In the genomic region with DNA sequence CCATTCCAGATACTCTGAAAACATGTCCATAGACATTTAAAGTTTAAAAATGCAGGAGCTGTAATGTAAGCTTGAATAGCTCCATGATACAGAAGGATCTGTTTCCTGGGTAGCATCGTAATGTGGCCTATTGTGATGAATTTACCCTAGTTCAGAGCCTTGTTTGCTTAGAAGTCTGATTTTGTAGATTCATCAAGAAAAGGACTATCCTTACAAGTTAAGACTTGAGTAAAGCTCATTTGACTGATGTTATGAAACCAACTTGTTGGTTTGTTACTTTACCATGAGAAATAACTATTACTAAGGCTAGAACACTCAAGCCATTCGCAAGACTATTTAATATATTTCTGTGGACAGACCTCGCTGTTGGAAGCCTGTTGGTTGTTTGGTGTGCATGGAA, we compare ENCODE assay signal across 27 cellular contexts.
"Had no signal": no experiment of that assay in that cellular context is flagged by ENCODE, and none has a peak within 500 bp of the region (broad histone marks: within the 10 kb centered on the region; RNA-seq: fewer than 3 reads in every experiment).

No MANE protein-coding gene starts in this region.

- H3K27ac ChIP-seq: left lung, lower lobe of right lung, pancreas, right atrium auricular region, right lobe of liver, tibial nerve, uterus had no signal

- H3K27ac Mint-ChIP-seq: immature natural killer cell; natural killer cell; nephron progenitor cell; stimulated activated memory B cell treated with anti-CD40 and anti-IgM and Interleukin-4, amounts not matched to agents 10 μg/mL and 1 μg/mL and 100 μg/mL, for 72 hours; stimulated activated naive CD8-positive, alpha-beta T cell treated with anti-CD3 and anti-CD28 coated beads, Interleukin-15, amount 100 ng/mL, for 72 hours; type B pancreatic cell had no signal

- H3K4me3 ChIP-seq: left lung, lower lobe of right lung, pancreas, right atrium auricular region, right lobe of liver, smooth muscle cell, tibial nerve, uterus had no signal

- H3K4me1 Mint-ChIP-seq: immature natural killer cell; natural killer cell; nephron progenitor cell; stimulated activated naive CD8-positive, alpha-beta T cell treated with anti-CD3 and anti-CD28 coated beads, Interleukin-15, amount 100 ng/mL, for 72 hours had no signal

- H3K27me3 Mint-ChIP-seq: stimulated activated memory B cell treated with anti-CD40 and anti-IgM and Interleukin-4, amounts not matched to agents 10 μg/mL and 1 μg/mL and 100 μg/mL, for 72 hours; stimulated activated naive CD8-positive, alpha-beta T cell treated with anti-CD3 and anti-CD28 coated beads, Interleukin-15, amount 100 ng/mL, for 72 hours; type B pancreatic cell had no signal

- H3K27me3 ChIP-seq: left lung, pancreas, right atrium auricular region, right lobe of liver, tibial nerve, uterus had no signal

- H3K9me3 ChIP-seq: left lung, lower lobe of right lung, pancreas, right atrium auricular region, right lobe of liver, tibial nerve, uterus had no signal

- H3K4me3 Mint-ChIP-seq: immature natural killer cell; natural killer cell; nephron progenitor cell; stimulated activated memory B cell treated with anti-CD40 and anti-IgM and Interleukin-4, amounts not matched to agents 10 μg/mL and 1 μg/mL and 100 μg/mL, for 72 hours; stimulated activated naive CD8-positive, alpha-beta T cell treated with anti-CD3 and anti-CD28 coated beads, Interleukin-15, amount 100 ng/mL, for 72 hours; type B pancreatic cell had no signal

- DNase-seq: hypothalamus; immature natural killer cell; kidney; left colon; left lung; lower lobe of right lung; mammary epithelial cell; mesenchymal stem cell; natural killer cell; nephron progenitor cell; pancreas; posterior cingulate gyrus; right lobe of liver; stimulated activated CD4-positive, alpha-beta T cell treated with anti-CD3 and anti-CD28 coated beads, Interleukin-1b, Interleukin-23, amount 100 ng/mL, for 48 hours; stimulated activated CD4-positive, alpha-beta T cell treated with anti-CD3 and anti-CD28 coated beads, Interleukin-2, amount 100 ng/mL, for 48 hours; stimulated activated CD4-positive, alpha-beta T cell treated with anti-CD3 and anti-CD28 coated beads, Interleukin-4, amount 100 ng/mL, for 4 hours; stimulated activated CD8-positive, alpha-beta memory T cell treated with anti-CD3 and anti-CD28 coated beads, Interleukin-4, amount 100 ng/mL, for 48 hours; stimulated activated naive CD4-positive, alpha-beta T cell treated with Interleukin-2 at 50 U/mL for 16 hours; stimulated activated naive CD8-positive, alpha-beta T cell treated with anti-CD3 and anti-CD28 coated beads, Interleukin-15, amount 100 ng/mL, for 72 hours; substantia nigra; uterus had no signal

- H3K36me3 ChIP-seq: uterus had no signal

- H3K36me3 Mint-ChIP-seq: natural killer cell had no signal

- FAIRE-seq: islet of Langerhans, kidney, pancreas had no signal

- ATAC-seq: left colon; left lung; lower lobe of right lung; natural killer cell; pancreas; right lobe of liver; stimulated activated memory B cell treated with anti-CD40 and anti-IgM and Interleukin-4, amounts not matched to agents 10 μg/mL and 1 μg/mL and 100 μg/mL, for 72 hours; stimulated activated naive CD8-positive, alpha-beta T cell treated with anti-CD3 and anti-CD28 coated beads, Interleukin-15, amount 100 ng/mL, for 72 hours had no signal

- H3K9me3 Mint-ChIP-seq: immature natural killer cell; natural killer cell; nephron progenitor cell; stimulated activated memory B cell treated with anti-CD40 and anti-IgM and Interleukin-4, amounts not matched to agents 10 μg/mL and 1 μg/mL and 100 μg/mL, for 72 hours; stimulated activated naive CD8-positive, alpha-beta T cell treated with anti-CD3 and anti-CD28 coated beads, Interleukin-15, amount 100 ng/mL, for 72 hours; type B pancreatic cell had no signal

- H3K4me1 ChIP-seq: right atrium auricular region, right lobe of liver, tibial nerve, uterus had no signal
